In genomic region chr9:15299374-15299939, GRCh38 we compare ENCODE assay signal across 9 cellular contexts. TPM values are rescaled to one million over a fixed set of nuclear protein-coding genes. Genes with fewer than 3 reads are reported as not detected.
A peak's percentile ranks its signal among the peaks of the same experiment; 100 is the strongest.
DNase-seq lines count a peak whose midpoint lies in the region; ATAC-seq lines count a peak whose summit lies in the region.
"Had no signal": no experiment of that assay in that cellular context is flagged by ENCODE, and none has a peak within 500 bp of the region (broad histone marks: within the 10 kb centered on the region; RNA-seq: fewer than 3 reads in every experiment).

No MANE protein-coding gene starts in this region.

- ATAC-seq in GM21381 (IDR thresholded peaks at IDR 0.05; ENCODE audit: unreplicated experiment): peak; percentile 85

- no peaks in the 10 kb centered on the region for H4K20me1 ChIP-seq in BLaER1

- H3K4me3 ChIP-seq in BLaER1 (no peak overlapping the region), SJCRH30 (no peak overlapping the region), HAP-1 (no peak overlapping the region)
- peak overlapping the region; percentile 41 for H3K4me3 ChIP-seq in Jurkat, Clone E6-1 (ENCODE audit: low read length)
- H3K4me3 ChIP-seq: lung had no signal

- peak; percentile 96 for DNase-seq in Jurkat, Clone E6-1 (ENCODE audit: low read depth, low spot score)
- peak; percentile 71 for DNase-seq in stimulated activated CD8-positive, alpha-beta memory T cell treated with anti-CD3 and anti-CD28 coated beads, Interleukin-4, amount 100 ng/mL, for 48 hours
- DNase-seq in SJCRH30 (no peak), HAP-1 (ENCODE audit: low spot score in 2 of 2) (no peak), NCI-H128 (lab: John Stamatoyannopoulos, UW; ENCODE audit: unreplicated experiment) (no peak)

- in situ Hi-C loops in HAP-1 (cut with MboI; ENCODE audit: low sequenced_read_pairs): no loop called here

- peaks cover 22% of the 10 kb centered on the region for H3K36me3 Mint-ChIP-seq in activated naive CD4-positive, alpha-beta T cell treated with anti-CD3 and anti-CD28 coated beads, Interleukin-2, amount 50 U/mL, for 24 hours

- H3K9me3 Mint-ChIP-seq in activated naive CD4-positive, alpha-beta T cell treated with anti-CD3 and anti-CD28 coated beads, Interleukin-2, amount 50 U/mL, for 24 hours: peaks cover 4% of the 10 kb centered on the region

- H3K27me3 ChIP-seq in BLaER1 (no peaks in the 10 kb centered on the region), SJCRH30 (no peaks in the 10 kb centered on the region), HAP-1 (ENCODE audit: low read depth) (no peaks in the 10 kb centered on the region)

- peak overlapping the region; percentile 78 for H3K4me3 Mint-ChIP-seq in activated naive CD4-positive, alpha-beta T cell treated with anti-CD3 and anti-CD28 coated beads, Interleukin-2, amount 50 U/mL, for 24 hours

- H3K4me2 ChIP-seq in BLaER1: peak overlapping the region; percentile 28

- no peaks in the 10 kb centered on the region for H3K36me3 ChIP-seq in BLaER1
- H3K36me3 ChIP-seq in SJCRH30: no peaks in the 10 kb centered on the region
- H3K36me3 ChIP-seq in HAP-1 (replicated peaks): no peaks in the 10 kb centered on the region

- H3K27me3 Mint-ChIP-seq in activated naive CD4-positive, alpha-beta T cell treated with anti-CD3 and anti-CD28 coated beads, Interleukin-2, amount 50 U/mL, for 24 hours: no peaks in the 10 kb centered on the region

- peak overlapping the region; percentile 100 for H3K27ac Mint-ChIP-seq in activated naive CD4-positive, alpha-beta T cell treated with anti-CD3 and anti-CD28 coated beads, Interleukin-2, amount 50 U/mL, for 24 hours

- 0 out of 2 replicates have a peak overlapping the region, but pooled peaks have one; percentile 34 for H3K9ac ChIP-seq in BLaER1

- H3K4me1 ChIP-seq in BLaER1: peaks cover 34% of the 10 kb centered on the region
- no peaks in the 10 kb centered on the region for H3K4me1 ChIP-seq in SJCRH30
- no peaks in the 10 kb centered on the region for H3K4me1 ChIP-seq in HAP-1

- no peak overlapping the region for H3K27ac ChIP-seq in BLaER1
- no peak overlapping the region for H3K27ac ChIP-seq in SJCRH30

- H3K9me3 ChIP-seq in BLaER1 (peaks cover 20% of the 10 kb centered on the region), SJCRH30 (replicated peaks) (no peaks in the 10 kb centered on the region), HAP-1 (no peaks in the 10 kb centered on the region)

- H3K4me1 Mint-ChIP-seq in activated naive CD4-positive, alpha-beta T cell treated with anti-CD3 and anti-CD28 coated beads, Interleukin-2, amount 50 U/mL, for 24 hours: peaks cover 79% of the 10 kb centered on the region

RNA-seq across cellular contexts. Expression of gene TTC39B, which starts 7.6 kb away (rescaled TPM):
- polyA plus RNA-seq in Jurkat, Clone E6-1 (2012; ENCODE audit: insufficient read depth, insufficient read length): 3.7 TPM
- total RNA-seq in SJCRH30 (2014; rRNA removed; shearing (Covaris generic)): 2.2 and 2.4 TPM in 2 replicates

Comparison
In these comparisons a context has a peak if more than half of its experiments do, and no peak if none do; other contexts are left out.
1. DNase-seq: peak in Jurkat, Clone E6-1 (single experiment) and stimulated activated CD8-positive, alpha-beta memory T cell treated with anti-CD3 and anti-CD28 coated beads, Interleukin-4, amount 100 ng/mL, for 48 hours (single experiment); none in SJCRH30 (0 of 2), HAP-1 (0 of 2) and NCI-H128 (single experiment).